1 cellular context compared by ENCODE assay signal in the genomic region with DNA sequence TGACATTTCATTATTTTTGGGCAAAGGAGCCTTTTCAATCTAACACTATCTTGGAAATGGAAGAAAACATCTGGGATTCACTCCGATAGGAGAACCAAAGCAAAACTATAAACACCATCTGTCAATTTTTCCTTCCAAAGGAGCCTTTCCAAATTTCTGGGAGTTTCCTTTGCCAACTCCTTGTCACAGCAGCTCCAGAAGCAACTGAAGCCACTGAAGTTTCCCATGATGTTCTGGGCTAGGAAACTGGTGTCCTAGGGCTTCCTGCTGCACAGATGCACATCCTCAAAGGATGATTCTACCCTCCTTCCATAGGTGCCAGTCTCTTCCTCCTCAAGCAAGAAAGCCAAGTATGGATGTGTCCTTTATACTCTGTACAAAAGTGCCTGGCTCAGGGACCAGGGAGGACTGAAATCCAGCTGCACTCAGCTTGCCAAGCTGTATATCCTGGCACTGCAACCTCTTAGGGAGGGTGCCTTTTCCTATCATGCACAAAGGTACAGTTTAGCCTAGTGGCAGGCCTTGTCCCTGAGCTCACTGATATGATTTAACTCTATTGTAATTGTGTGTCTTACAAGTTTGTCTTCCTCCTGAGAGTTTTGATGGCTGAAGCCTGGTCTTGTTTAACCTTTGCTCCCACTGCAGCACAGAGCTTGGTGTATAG.
TF ChIP-seq lines count a peak whose summit lies in the region.

No MANE protein-coding gene starts in this region.

TF ChIP-seq in SK-N-SH, 30 proteins besides CTCF, POLR2A, EP300 and RAD21 (continued from another document):
- TF ChIP-seq, protein P1, sequence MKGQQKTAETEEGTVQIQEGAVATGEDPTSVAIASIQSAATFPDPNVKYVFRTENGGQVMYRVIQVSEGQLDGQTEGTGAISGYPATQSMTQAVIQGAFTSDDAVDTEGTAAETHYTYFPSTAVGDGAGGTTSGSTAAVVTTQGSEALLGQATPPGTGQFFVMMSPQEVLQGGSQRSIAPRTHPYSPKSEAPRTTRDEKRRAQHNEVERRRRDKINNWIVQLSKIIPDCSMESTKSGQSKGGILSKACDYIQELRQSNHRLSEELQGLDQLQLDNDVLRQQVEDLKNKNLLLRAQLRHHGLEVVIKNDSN (IDR thresholded peaks at IDR 0.05; ENCODE audit: borderline replicate concordance, low read depth), result no peak
- TF ChIP-seq RFX5 (IDR thresholded peaks at IDR 0.05; ENCODE audit: low read length) (no peak), NFIC (IDR thresholded peaks at IDR 0.05; ENCODE audit: borderline replicate concordance) (no peak), FOXJ3 (CRISPR knock-in tag; IDR thresholded peaks at IDR 0.05) (no peak), POLR2AphosphoS5 (IDR thresholded peaks at IDR 0.05; ENCODE audit: low read depth, low read length) (no peak)
